In the genomic region with DNA sequence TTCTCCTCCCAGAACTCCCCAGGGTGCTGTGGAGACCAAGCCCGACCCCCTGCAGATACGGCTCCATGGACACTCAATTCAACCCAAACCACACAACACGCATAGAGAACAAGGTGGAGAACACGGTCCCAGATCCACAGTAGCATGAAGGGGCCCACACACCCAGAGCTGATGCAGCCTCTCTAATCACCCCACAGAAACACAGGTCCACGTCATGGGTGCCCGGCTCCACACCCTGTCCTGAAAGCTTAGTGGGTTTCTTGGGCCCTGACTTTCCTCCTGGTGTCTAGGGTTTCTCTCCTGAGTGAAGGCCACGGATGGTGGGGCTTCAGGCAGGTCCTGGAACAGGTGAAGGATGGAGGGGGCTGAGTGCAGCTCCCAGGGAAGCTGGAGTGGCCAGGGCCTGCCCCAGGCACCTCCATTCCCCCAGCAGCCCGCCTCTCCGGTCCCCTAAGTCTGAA, we compare ENCODE assay signal across 9 cellular contexts. TPM values are rescaled to one million over a fixed set of nuclear protein-coding genes. Genes with fewer than 3 reads are reported as not detected.
A peak's percentile ranks its signal among the peaks of the same experiment; 100 is the strongest.
DNase-seq lines count a peak whose midpoint lies in the region; ATAC-seq and TF ChIP-seq lines count a peak whose summit lies in the region.
"Had no signal": no experiment of that assay in that cellular context is flagged by ENCODE, and none has a peak within 500 bp of the region (broad histone marks: within the 10 kb centered on the region; RNA-seq: fewer than 3 reads in every experiment).

No MANE protein-coding gene starts in this region.

- H3K27ac ChIP-seq in muscle layer of duodenum (ENCODE audit: low read length) (peak overlapping the region; percentile 67), H9 (ENCODE audit: insufficient read length, low read depth, low read length) (no peak overlapping the region)

- H3K4me1 Mint-ChIP-seq in stimulated activated naive CD8-positive, alpha-beta T cell treated with anti-CD3 and anti-CD28 coated beads, Interleukin-15, Interleukin-2, amounts not matched to agents 100 ng/mL and 50 ng/mL, for 24 hours (ENCODE audit: low read depth) = peaks cover 41% of the 10 kb centered on the region
- H3K4me1 Mint-ChIP-seq in activated T-helper 2 cell treated with anti-CD3 and anti-CD28 coated beads, Interferon-gamma antibody, Interleukin-2, Interleukin-4, amounts not matched to agents 10 μg/mL and 5 μg/mL and 100 μg/mL, durations not matched to agents 14 hours and 24 hours and 36 hours (ENCODE audit: low read depth) = peaks cover 38% of the 10 kb centered on the region
- H3K4me1 Mint-ChIP-seq in H9 = peaks cover 21 to 43% of the 10 kb centered on the region in 2 experiments
- H3K4me1 Mint-ChIP-seq: neural crest cell had no signal

- no peaks in the 10 kb centered on the region for H3K9me3 Mint-ChIP-seq in stimulated activated naive CD8-positive, alpha-beta T cell treated with anti-CD3 and anti-CD28 coated beads, Interleukin-15, Interleukin-2, amounts not matched to agents 100 ng/mL and 50 ng/mL, for 24 hours
- H3K9me3 Mint-ChIP-seq in activated T-helper 2 cell treated with anti-CD3 and anti-CD28 coated beads, Interferon-gamma antibody, Interleukin-2, Interleukin-4, amounts not matched to agents 10 μg/mL and 5 μg/mL and 100 μg/mL, durations not matched to agents 14 hours and 24 hours and 36 hours = no peaks in the 10 kb centered on the region
- no peaks in the 10 kb centered on the region for H3K9me3 Mint-ChIP-seq in H9
- H3K9me3 Mint-ChIP-seq: neural crest cell had no signal

- no peak for ATAC-seq in stimulated activated naive CD8-positive, alpha-beta T cell treated with anti-CD3 and anti-CD28 coated beads, Interleukin-15, Interleukin-2, amounts not matched to agents 100 U/mL and 50 U/mL, for 24 hours

- H4K20me1 ChIP-seq in H9 (ENCODE audit: control insufficient read depth, insufficient read depth, insufficient read length) = no peaks in the 10 kb centered on the region

- no peak overlapping the region for H2BK20ac ChIP-seq in H9 (ENCODE audit: low read depth, low read length, poor library complexity, severe bottlenecking)

- H3K4me2 ChIP-seq in H9 (ENCODE audit: insufficient read depth, insufficient read length, low read length) = no peak overlapping the region

- no peak overlapping the region for H3K56ac ChIP-seq in H9 (ENCODE audit: insufficient read length, low read depth, low read length)

- H3K14ac ChIP-seq in H9 (ENCODE audit: insufficient read depth, low read length) = no peak overlapping the region

- no peak overlapping the region for H2BK120ac ChIP-seq in H9 (ENCODE audit: low read depth, low read length, poor library complexity, severe bottlenecking)

- no CpG with 5 or more reads among the region's 9 CpGs for WGBS in H9 (ENCODE audit: extremely low coverage, insufficient read length, low lambda C conversion rate)

- H3K27me3 Mint-ChIP-seq in stimulated activated naive CD8-positive, alpha-beta T cell treated with anti-CD3 and anti-CD28 coated beads, Interleukin-15, Interleukin-2, amounts not matched to agents 100 ng/mL and 50 ng/mL, for 24 hours = no peaks in the 10 kb centered on the region
- no peaks in the 10 kb centered on the region for H3K27me3 Mint-ChIP-seq in activated T-helper 2 cell treated with anti-CD3 and anti-CD28 coated beads, Interferon-gamma antibody, Interleukin-2, Interleukin-4, amounts not matched to agents 10 μg/mL and 5 μg/mL and 100 μg/mL, durations not matched to agents 14 hours and 24 hours and 36 hours (ENCODE audit: low read depth)
- no peaks in the 10 kb centered on the region; the same call in 1 of the 2 replicates for H3K27me3 Mint-ChIP-seq in H9 (ENCODE audit: low read depth)

- no peak for TF ChIP-seq CTCF in H9 (conservative IDR thresholded peaks at IDR 0.05)

- no peak overlapping the region for H3K23ac ChIP-seq in H9 (ENCODE audit: insufficient read length, low read depth, low read length)

- no peak overlapping the region for H3K4ac ChIP-seq in H9 (ENCODE audit: low read depth, low read length)

- H3K4me1 ChIP-seq in muscle layer of duodenum (ENCODE audit: control insufficient read depth in 1 of 2, insufficient read depth in 2 of 2, low read length in 2 of 2) (peaks cover 0 to 4% of the 10 kb centered on the region in 2 donors), H9 (ENCODE audit: insufficient read depth, low read length) (peaks cover 3% of the 10 kb centered on the region; the same call in 1 of the 2 replicates)

- no peak overlapping the region for H2AK5ac ChIP-seq in H9 (ENCODE audit: insufficient read length, low read length)

- H3K79me1 ChIP-seq in H9 (ENCODE audit: insufficient read depth, low read depth, low read length, poor library complexity, severe bottlenecking) = no peaks in the 10 kb centered on the region

- peak overlapping the region; percentile 63 for H3K4me3 Mint-ChIP-seq in stimulated activated naive CD8-positive, alpha-beta T cell treated with anti-CD3 and anti-CD28 coated beads, Interleukin-15, Interleukin-2, amounts not matched to agents 100 ng/mL and 50 ng/mL, for 24 hours
- H3K4me3 Mint-ChIP-seq in activated T-helper 2 cell treated with anti-CD3 and anti-CD28 coated beads, Interferon-gamma antibody, Interleukin-2, Interleukin-4, amounts not matched to agents 10 μg/mL and 5 μg/mL and 100 μg/mL, durations not matched to agents 14 hours and 24 hours and 36 hours (ENCODE audit: low read depth) = no peak overlapping the region
- no peak overlapping the region for H3K4me3 Mint-ChIP-seq in H9
- H3K4me3 Mint-ChIP-seq: neural crest cell had no signal

- no peaks in the 10 kb centered on the region for H3K79me2 ChIP-seq in H9 (ENCODE audit: insufficient read depth, low read length)

- H2BK15ac ChIP-seq in H9 (ENCODE audit: low read depth, low read length) = no peak overlapping the region

- H3K18ac ChIP-seq in H9 (ENCODE audit: insufficient read length, low read depth, low read length) = no peak overlapping the region

- H3K27me3 ChIP-seq in muscle layer of duodenum (ENCODE audit: low read depth, low read length) (no peaks in the 10 kb centered on the region), H9 (ENCODE audit: insufficient read depth, low read length) (no peaks in the 10 kb centered on the region)

- no peak overlapping the region for H4K8ac ChIP-seq in H9 (replicated peaks; ENCODE audit: insufficient read length, low read depth, low read length)

- no peaks in the 10 kb centered on the region for H3K9me3 ChIP-seq in muscle layer of duodenum (ENCODE audit: control insufficient read depth in 1 of 2, low read length in 2 of 2)
- no peaks in the 10 kb centered on the region for H3K9me3 ChIP-seq in H9 (ENCODE audit: control insufficient read depth, low read depth, low read length)

- H4K91ac ChIP-seq in H9 (ENCODE audit: insufficient read length, low read depth, low read length) = no peak overlapping the region

- H3K36me3 Mint-ChIP-seq in stimulated activated naive CD8-positive, alpha-beta T cell treated with anti-CD3 and anti-CD28 coated beads, Interleukin-15, Interleukin-2, amounts not matched to agents 100 ng/mL and 50 ng/mL, for 24 hours (ENCODE audit: low read depth) = no peaks in the 10 kb centered on the region
- H3K36me3 Mint-ChIP-seq in activated T-helper 2 cell treated with anti-CD3 and anti-CD28 coated beads, Interferon-gamma antibody, Interleukin-2, Interleukin-4, amounts not matched to agents 10 μg/mL and 5 μg/mL and 100 μg/mL, durations not matched to agents 14 hours and 24 hours and 36 hours (ENCODE audit: low read depth) = peaks cover 8% of the 10 kb centered on the region
- no peaks in the 10 kb centered on the region for H3K36me3 Mint-ChIP-seq in H9 (ENCODE audit: insufficient read depth in 1 of 3, low read depth in 3 of 3)

- H4K5ac ChIP-seq in H9 (ENCODE audit: insufficient read length, low read depth, low read length) = no peak overlapping the region

- H3K23me2 ChIP-seq in H9 (ENCODE audit: insufficient read length, low read depth, low read length, poor library complexity, severe bottlenecking) = no peaks in the 10 kb centered on the region

- no peak overlapping the region for H3K9ac ChIP-seq in H9 (ENCODE audit: extremely low read depth, insufficient read length, low read length)

- intact Hi-C loops in activated T-helper 2 cell treated with anti-CD3 and anti-CD28 coated beads, Interferon-gamma antibody, Interleukin-2, Interleukin-4, amounts not matched to agents 10 μg/mL and 5 μg/mL and 100 μg/mL, durations not matched to agents 14 hours and 24 hours and 36 hours (cut with micrococcal nuclease) = no loop called here

- H3K36me3 ChIP-seq in muscle layer of duodenum (ENCODE audit: control insufficient read depth in 1 of 2, insufficient read depth in 2 of 2, low read length in 2 of 2) = no peaks in the 10 kb centered on the region

- H3T11ph ChIP-seq in H9 (ENCODE audit: low read length) = no peak overlapping the region

- H2AFZ ChIP-seq in H9 (ENCODE audit: low read length) = no peak overlapping the region

- no peak overlapping the region for H2BK12ac ChIP-seq in H9 (ENCODE audit: insufficient read length, low read depth, low read length)

- H3K27ac Mint-ChIP-seq in stimulated activated naive CD8-positive, alpha-beta T cell treated with anti-CD3 and anti-CD28 coated beads, Interleukin-15, Interleukin-2, amounts not matched to agents 100 ng/mL and 50 ng/mL, for 24 hours = peak overlapping the region; percentile 49
- peak overlapping the region; percentile 84 for H3K27ac Mint-ChIP-seq in activated T-helper 2 cell treated with anti-CD3 and anti-CD28 coated beads, Interferon-gamma antibody, Interleukin-2, Interleukin-4, amounts not matched to agents 10 μg/mL and 5 μg/mL and 100 μg/mL, durations not matched to agents 14 hours and 24 hours and 36 hours
- peak overlapping the region in 1 of 3 experiments; percentile 7; a peak in 1 of 7 replicates for H3K27ac Mint-ChIP-seq in H9

- no peak overlapping the region for H2BK5ac ChIP-seq in H9 (ENCODE audit: insufficient read length, low read length)

- no peak for DNase-seq in stimulated activated naive CD8-positive, alpha-beta T cell treated with anti-CD3 and anti-CD28 coated beads, Interleukin-15, Interleukin-2, amounts not matched to agents 100 U/mL and 50 U/mL, for 24 hours
- no peak for DNase-seq in activated T-helper 2 cell treated with anti-CD3 and anti-CD28 coated beads, Interferon-gamma antibody, Interleukin-2, Interleukin-4, amounts not matched to agents 10 μg/mL and 5 μg/mL and 100 μg/mL, durations not matched to agents 14 hours and 24 hours and 36 hours (ENCODE audit: low spot score)
- DNase-seq in NCI-H2171 (lab: John Stamatoyannopoulos, UW) (no peak), H9 (no peak), NCI-H1694 treated with DMSO at 0.1 percent for 48 hours (lab: John Stamatoyannopoulos, UW) (no peak), NCI-H2196 (lab: John Stamatoyannopoulos, UW; ENCODE audit: unreplicated experiment) (no peak)

- H3K4me3 ChIP-seq in muscle layer of duodenum (ENCODE audit: low read depth in 1 of 2, low read length in 2 of 2) = peak overlapping the region; percentile 37 to 69

RNA-seq across cellular contexts. Expression of gene SLC23A1, which starts 1.5 kb away (rescaled TPM):
- total RNA-seq in activated T-helper 2 cell treated with anti-CD3 and anti-CD28 coated beads, Interferon-gamma antibody, Interleukin-2, Interleukin-4, amounts not matched to agents 10 μg/mL and 5 μg/mL and 100 μg/mL, durations not matched to agents 14 hours and 24 hours and 36 hours = 2.1 and 4.2 TPM in 2 replicates
- not detected in 2 replicates for total RNA-seq in H9 (2021)
- total RNA-seq: neural crest cell had no signal

RNA-seq across cellular contexts. Expression of gene MZB1, which starts 5.1 kb away (rescaled TPM):
- total RNA-seq in activated T-helper 2 cell treated with anti-CD3 and anti-CD28 coated beads, Interferon-gamma antibody, Interleukin-2, Interleukin-4, amounts not matched to agents 10 μg/mL and 5 μg/mL and 100 μg/mL, durations not matched to agents 14 hours and 24 hours and 36 hours = 48.3 and 53.6 TPM in 2 replicates
- 0.31 and 0.48 TPM in 2 replicates for total RNA-seq in H9 (2021)

RNA-seq across cellular contexts. Expression of gene PROB1, which starts 10.3 kb away (rescaled TPM):
- 7.7 and 8.3 TPM in 2 replicates for total RNA-seq in activated T-helper 2 cell treated with anti-CD3 and anti-CD28 coated beads, Interferon-gamma antibody, Interleukin-2, Interleukin-4, amounts not matched to agents 10 μg/mL and 5 μg/mL and 100 μg/mL, durations not matched to agents 14 hours and 24 hours and 36 hours
- 3.3 and 3.4 TPM in 2 replicates for total RNA-seq in H9 (2021)

RNA-seq across cellular contexts. Expression of gene SPATA24, which starts 19.3 kb away (rescaled TPM):
- 4.7 and 4.8 TPM in 2 replicates for total RNA-seq in activated T-helper 2 cell treated with anti-CD3 and anti-CD28 coated beads, Interferon-gamma antibody, Interleukin-2, Interleukin-4, amounts not matched to agents 10 μg/mL and 5 μg/mL and 100 μg/mL, durations not matched to agents 14 hours and 24 hours and 36 hours
- 12.9 and 13.0 TPM in 2 replicates for total RNA-seq in H9 (2021)

RNA-seq across cellular contexts. Expression of gene PAIP2, which starts 43.0 kb away (rescaled TPM):
- total RNA-seq in activated T-helper 2 cell treated with anti-CD3 and anti-CD28 coated beads, Interferon-gamma antibody, Interleukin-2, Interleukin-4, amounts not matched to agents 10 μg/mL and 5 μg/mL and 100 μg/mL, durations not matched to agents 14 hours and 24 hours and 36 hours = 98.2 and 107 TPM in 2 replicates
- total RNA-seq in H9 (2021) = 121 and 129 TPM in 2 replicates

Comparison
In these comparisons a context has a peak if more than half of its experiments do, and no peak if none do; other contexts are left out.
1. RNA of gene MZB1, which starts 5.1 kb away (total RNA-seq): 48.3 to 53.6 TPM in activated T-helper 2 cell treated with anti-CD3 and anti-CD28 coated beads, Interferon-gamma antibody, Interleukin-2, Interleukin-4, amounts not matched to agents 10 μg/mL and 5 μg/mL and 100 μg/mL, durations not matched to agents 14 hours and 24 hours and 36 hours; 0.31 to 0.48 TPM in H9; every median in the first group is over 10 times any median in the second.